In genomic region chr21:15063821-15064575, GRCh38 we compare ENCODE assay signal across 8 cellular contexts. TPM values are rescaled to one million over a fixed set of nuclear protein-coding genes. Genes with fewer than 3 reads are reported as not detected.
DNase-seq lines count a peak whose midpoint lies in the region; ATAC-seq and TF ChIP-seq lines count a peak whose summit lies in the region.

No MANE protein-coding gene starts in this region.

- DNase-seq in A172 (ENCODE audit: low spot score) (peak; percentile 18), activated B cell treated with CpG ODN at 0.5 μM for 24 hours (no peak), tibial artery (peak; percentile 57 to 73), NOMO-1 (lab: John Stamatoyannopoulos, UW; ENCODE audit: unreplicated experiment in 2 of 2) (no peak)

- no peak for TF ChIP-seq CTCF in activated B cell treated with CpG ODN at 0.5 μM for 24 hours (IDR thresholded peaks at IDR 0.05)
- no peak for TF ChIP-seq CTCF in tibial artery (IDR thresholded peaks at IDR 0.05)

- H3K27me3 ChIP-seq in mucosa of rectum (ENCODE audit: control insufficient read depth in 2 of 2, insufficient read depth in 2 of 2, low read length in 2 of 2) = no peaks in the 10 kb centered on the region
- H3K27me3 ChIP-seq in tibial artery = no peaks in the 10 kb centered on the region

- peak overlapping the region; percentile 74 to 82 for H3K4me3 ChIP-seq in mucosa of rectum (ENCODE audit: low read length in 2 of 2)
- peak overlapping the region; percentile 69 to 85 for H3K4me3 ChIP-seq in tibial artery

- POLR2A ChIA-PET in activated B cell treated with CpG ODN at 0.5 μM for 24 hours (lab: Charles Lee) = interaction anchor here (1.3 to 2.2 kb wide), 5 partner anchors 14 to 681 kb away, joined by 4 to 10 read pairs (median 8); partner anchors contain the start of gene HSPA13

- H3K9me3 ChIP-seq in mucosa of rectum (ENCODE audit: control insufficient read depth in 2 of 2, low read length in 2 of 2) = no peaks in the 10 kb centered on the region
- no peaks in the 10 kb centered on the region for H3K9me3 ChIP-seq in tibial artery

- peak overlapping the region; percentile 81 for H3K4me3 Mint-ChIP-seq in activated B cell treated with CpG ODN at 0.5 μM for 24 hours

- intact Hi-C loops in activated B cell treated with CpG ODN at 0.5 μM for 24 hours (cut with micrococcal nuclease) = loop anchor here (1.0 to 5.0 kb wide), 10 partner anchors 19 to 662 kb away; no protein-coding TSS in a partner anchor
- intact Hi-C loops in tibial artery (cut with DNase I; ENCODE audit: low total_unique reads) = loop anchor here (10.0 kb wide), 2 partner anchors 91 to 679 kb away; partner anchors contain the start of gene HSPA13

- H3K9ac ChIP-seq in mucosa of rectum (ENCODE audit: low read depth in 1 of 2, low read length in 2 of 2) = peak overlapping the region; percentile 60 to 87

- peaks cover 11% of the 10 kb centered on the region for H3K36me3 Mint-ChIP-seq in activated B cell treated with CpG ODN at 0.5 μM for 24 hours (ENCODE audit: low read depth)

- H3K27me3 Mint-ChIP-seq in activated B cell treated with CpG ODN at 0.5 μM for 24 hours = no peaks in the 10 kb centered on the region

- H3K4me1 ChIP-seq in mucosa of rectum (ENCODE audit: control insufficient read depth in 2 of 2, insufficient read depth in 2 of 2, low read length in 2 of 2) (peaks cover 12 to 36% of the 10 kb centered on the region in 2 donors), tibial artery (peaks cover 0 to 45% (median 24%) of the 10 kb centered on the region in 4 donors)

- H3K4me1 Mint-ChIP-seq in activated B cell treated with CpG ODN at 0.5 μM for 24 hours = peaks cover 52% of the 10 kb centered on the region

- H3K27ac ChIP-seq in mucosa of rectum (ENCODE audit: low read depth in 2 of 2, low read length in 2 of 2) (peak overlapping the region; percentile 87 to 94), tibial artery (peak overlapping the region; percentile 98)

- CTCF ChIA-PET in activated B cell treated with CpG ODN at 0.5 μM for 24 hours (lab: Charles Lee) = no interaction called here

- peak; percentile 2 for ATAC-seq in GM18867 (IDR thresholded peaks at IDR 0.05; ENCODE audit: unreplicated experiment)
- ATAC-seq in HG03175 (IDR thresholded peaks at IDR 0.05; ENCODE audit: unreplicated experiment) = peak; percentile 2
- no peak for ATAC-seq in activated B cell treated with CpG ODN at 0.5 μM for 24 hours (ENCODE audit: low read depth)
- ATAC-seq in esophagus mucosa = peak; percentile 15

- H3K9me3 Mint-ChIP-seq in activated B cell treated with CpG ODN at 0.5 μM for 24 hours = no peaks in the 10 kb centered on the region

- no peaks in the 10 kb centered on the region for H3K36me3 ChIP-seq in mucosa of rectum (ENCODE audit: control insufficient read depth in 2 of 2, insufficient read depth in 2 of 2, low read length in 2 of 2)
- H3K36me3 ChIP-seq in tibial artery = no peaks in the 10 kb centered on the region

- peak overlapping the region; percentile 88 for H3K27ac Mint-ChIP-seq in activated B cell treated with CpG ODN at 0.5 μM for 24 hours

RNA-seq across cellular contexts. Expression of gene NRIP1, which starts 0.8 kb away (rescaled TPM):
- total RNA-seq in A172 (2014; rRNA removed; shearing (Covaris generic)) = 8.0 and 9.3 TPM in 2 replicates
- total RNA-seq in activated B cell treated with CpG ODN at 0.5 μM for 24 hours = 24.6 and 26.6 TPM in 2 replicates
- total RNA-seq in esophagus mucosa = 52.2 TPM

Comparison
In these comparisons a context has a peak if more than half of its experiments do, and no peak if none do; other contexts are left out.
1. DNase-seq: peak in A172 (single experiment) and tibial artery (2 of 2); none in activated B cell treated with CpG ODN at 0.5 μM for 24 hours (single experiment) and NOMO-1 (0 of 2).